ENCODE assay signal across 24 cellular contexts in the genomic region with DNA sequence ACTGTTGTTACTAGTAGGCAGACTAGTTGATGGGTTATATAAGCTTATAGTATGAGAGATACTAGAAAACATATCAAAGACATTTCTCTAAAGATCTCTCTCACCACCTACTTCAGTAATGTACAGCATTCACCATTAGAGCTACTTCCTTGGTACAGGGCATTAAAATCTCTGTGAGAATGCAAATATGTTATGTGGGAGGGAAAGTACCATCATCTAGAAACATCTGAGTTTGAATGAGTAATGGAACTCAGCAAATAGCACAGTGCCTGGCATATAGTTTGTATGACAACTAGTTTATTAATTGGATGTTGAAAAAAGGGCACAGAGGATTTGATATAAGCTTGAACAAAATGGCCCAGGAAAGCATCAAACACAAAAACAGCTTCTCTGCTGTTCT.
A peak's percentile ranks its signal among the peaks of the same experiment; 100 is the strongest.
DNase-seq lines count a peak whose midpoint lies in the region; ATAC-seq, FAIRE-seq and TF ChIP-seq lines count a peak whose summit lies in the region.
"Had no signal": no experiment of that assay in that cellular context is flagged by ENCODE, and none has a peak within 500 bp of the region (broad histone marks: within the 10 kb centered on the region; RNA-seq: fewer than 3 reads in every experiment).

No MANE protein-coding gene starts in this region.

- TF ChIP-seq POLR2A in GM12891 (IDR thresholded peaks at IDR 0.05; ENCODE audit: low read depth, low read length) = no peak

- FAIRE-seq in GM12891 (lab: Jason Lieb, UNC) = peak; percentile 13
- FAIRE-seq: A204.1, H54 had no signal

- DNase-seq in GM12891 (ENCODE audit: insufficient read length, low spot score) = no peak
- no peak for DNase-seq in NCI-H2081 treated with DMSO at 0.1 percent for 48 hours (lab: John Stamatoyannopoulos, UW)
- DNase-seq in NAMALWA (ENCODE audit: low spot score) = no peak
- no peak for DNase-seq in T-helper 1 cell
- DNase-seq: BE2C; Caco-2; CD4-positive, alpha-beta T cell; DMS153; GF-D8; Kasumi-1; MM.1S; NCI-H1092 treated with DMSO at 0.1 percent for 48 hours; NCI-H146; NCI-H2029 treated with DMSO at 0.1 percent for 48 hours; NCI-H510A treated with DMSO at 0.1 percent for 48 hours; NCI-H774; Right ventricle myocardium superior; T-helper 9 cell had no signal

- peak; percentile 66 for ATAC-seq in GM18867 (IDR thresholded peaks at IDR 0.05; ENCODE audit: unreplicated experiment)
- ATAC-seq in HG02571 (IDR thresholded peaks at IDR 0.05; ENCODE audit: unreplicated experiment) = peak; percentile 57
- ATAC-seq in HG03432 (IDR thresholded peaks at IDR 0.05; ENCODE audit: unreplicated experiment) = peak; percentile 58
- ATAC-seq in GM21825 (IDR thresholded peaks at IDR 0.05; ENCODE audit: unreplicated experiment) = no peak

TF ChIP-seq in GM12891, 5 proteins besides CTCF, POLR2A, EP300 and RAD21:
- TF ChIP-seq SPI1 (IDR thresholded peaks at IDR 0.05; ENCODE audit: low read depth, low read length) = no peak
- no peak for TF ChIP-seq POU2F2 (IDR thresholded peaks at IDR 0.05; ENCODE audit: low read depth, low read length)
- TF ChIP-seq TAF1 (IDR thresholded peaks at IDR 0.05; ENCODE audit: low read depth, low read length) = no peak
- no peak for TF ChIP-seq POLR2AphosphoS5 (IDR thresholded peaks at IDR 0.05; ENCODE audit: low read depth, low read length)
- TF ChIP-seq PAX5 (IDR thresholded peaks at IDR 0.05; ENCODE audit: insufficient read depth, low read length, severe bottlenecking) = no peak
TF ChIP-seq in GM12891: peak in this region for 0.
